ENCODE assay signal across 2 cellular contexts in genomic region chr19:55781112-55781511, GRCh38.
A peak's percentile ranks its signal among the peaks of the same experiment; 100 is the strongest.
TF ChIP-seq lines count a peak whose summit lies in the region.

No MANE protein-coding gene starts in this region.

TF ChIP-seq in A549, 52 proteins besides CTCF, POLR2A, EP300 and RAD21:
- TF ChIP-seq MAFK (IDR thresholded peaks at IDR 0.05; ENCODE audit: partially characterized antibody) (peak; percentile 66), FOXS1 (CRISPR knock-in tag; IDR thresholded peaks at IDR 0.05) (no peak)

TF ChIP-seq in IMR-90, 13 proteins besides CTCF, POLR2A, EP300 and RAD21:
- TF ChIP-seq MAFK (IDR thresholded peaks at IDR 0.05; ENCODE audit: low read depth, low read length) = 0 out of 2 replicates have a peak, but pooled peaks have one; percentile 20
- no peak for TF ChIP-seq FOS (IDR thresholded peaks at IDR 0.05; ENCODE audit: low read depth, low read length)
